ENCODE assay signal across 29 cellular contexts in the genomic region with DNA sequence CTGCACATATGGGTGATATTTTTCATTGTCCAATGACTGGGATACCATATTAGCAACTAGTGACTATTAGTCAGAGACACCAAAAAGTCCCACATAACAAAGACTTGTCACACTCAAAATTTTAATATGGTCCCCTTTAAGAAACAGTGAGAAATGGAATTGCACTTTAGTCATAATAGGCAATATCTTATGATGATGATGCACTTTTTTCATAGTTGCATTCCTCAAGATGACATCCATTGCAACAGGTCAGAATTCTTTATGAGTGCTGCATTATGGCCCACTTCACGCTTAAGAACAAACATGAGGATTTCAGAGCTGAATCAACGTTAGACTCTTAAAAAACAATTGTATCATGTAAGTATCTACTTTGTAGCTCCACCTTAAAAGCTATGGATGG.
"Had no signal": no experiment of that assay in that cellular context is flagged by ENCODE, and none has a peak within 500 bp of the region (broad histone marks: within the 10 kb centered on the region; RNA-seq: fewer than 3 reads in every experiment).

No MANE protein-coding gene starts in this region.

- H2AFZ ChIP-seq: hepatocyte had no signal

- H3K4me3 ChIP-seq: colonic mucosa, coronary artery, dorsolateral prefrontal cortex, esophagus muscularis mucosa, esophagus squamous epithelium, gastrocnemius medialis, gastroesophageal sphincter, heart left ventricle, heart right ventricle, hepatocyte had no signal

- H3K27ac ChIP-seq: colonic mucosa, coronary artery, dorsolateral prefrontal cortex, epithelial cell of prostate, esophagus muscularis mucosa, esophagus squamous epithelium, foreskin keratinocyte, gastrocnemius medialis, gastroesophageal sphincter, heart left ventricle, heart right ventricle, hepatocyte had no signal

- FAIRE-seq: endometrium, endothelial cell of umbilical vein, frontal cortex had no signal

- DNase-seq: colonic mucosa; cortex of kidney; dermis blood vessel endothelial cell; dorsolateral prefrontal cortex; effector CD4-positive, alpha-beta T cell; effector CD8-positive, alpha-beta T cell; effector memory CD4-positive, alpha-beta T cell; effector memory CD8-positive, alpha-beta T cell; endodermal cell; erythroblast; esophagus squamous epithelium; foreskin fibroblast; foreskin keratinocyte; foreskin melanocyte; gastrocnemius medialis; glutamatergic neuron; head of caudate nucleus; heart left ventricle; heart right ventricle had no signal

- H3K4me3 Mint-ChIP-seq: dendritic cell treated with granulocyte-macrophage colony-stimulating factor and Interleukin-4, amounts not matched to agents 40 ng/mL and 50 ng/mL, for 4 days; effector memory CD8-positive, alpha-beta T cell; endodermal cell had no signal

- H3K36me3 ChIP-seq: colonic mucosa, esophagus muscularis mucosa, esophagus squamous epithelium, gastrocnemius medialis, gastroesophageal sphincter, heart left ventricle, heart right ventricle had no signal

- H3K27me3 Mint-ChIP-seq: effector memory CD8-positive, alpha-beta T cell had no signal

- H3K27me3 ChIP-seq: colonic mucosa, esophagus muscularis mucosa, esophagus squamous epithelium, foreskin keratinocyte, gastrocnemius medialis, gastroesophageal sphincter, hepatocyte had no signal

- H3K9me3 ChIP-seq: colonic mucosa, esophagus muscularis mucosa, esophagus squamous epithelium, gastrocnemius medialis, gastroesophageal sphincter, heart left ventricle, heart right ventricle had no signal

- ATAC-seq: effector memory CD8-positive, alpha-beta T cell; esophagus mucosa; foreskin keratinocyte; gastrocnemius medialis; gastroesophageal sphincter; heart left ventricle; heart right ventricle had no signal

- H3K79me2 ChIP-seq: hepatocyte had no signal

- H3K4me2 ChIP-seq: hepatocyte had no signal

- H3K4me1 ChIP-seq: colonic mucosa, esophagus muscularis mucosa, esophagus squamous epithelium, foreskin keratinocyte, gastrocnemius medialis, gastroesophageal sphincter, heart left ventricle, heart right ventricle had no signal

- H3K27ac Mint-ChIP-seq: dendritic cell treated with granulocyte-macrophage colony-stimulating factor and Interleukin-4, amounts not matched to agents 40 ng/mL and 50 ng/mL, for 4 days; effector memory CD8-positive, alpha-beta T cell; endodermal cell had no signal
